ENCODE assay signal across 28 cellular contexts in the genomic region with DNA sequence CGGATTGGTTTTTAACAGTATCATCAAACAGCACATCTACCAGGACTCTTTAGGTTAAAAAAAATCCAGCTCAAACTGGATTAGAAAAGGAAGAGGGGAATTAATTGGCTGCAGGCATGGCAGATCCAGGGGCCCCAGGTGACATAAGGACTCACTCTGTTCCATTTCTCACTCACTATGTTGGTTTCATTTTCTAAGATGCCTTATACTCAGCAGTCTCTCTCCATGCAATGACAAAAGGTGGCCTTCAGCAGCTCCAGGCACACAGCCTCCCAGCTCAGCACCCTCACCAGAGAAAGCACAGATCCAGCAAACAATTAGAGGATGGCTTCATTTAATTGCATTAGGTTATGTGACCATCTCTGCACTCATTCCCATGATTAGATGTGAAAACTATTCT.
"Had no signal": no experiment of that assay in that cellular context is flagged by ENCODE, and none has a peak within 500 bp of the region (broad histone marks: within the 10 kb centered on the region; RNA-seq: fewer than 3 reads in every experiment).

No MANE protein-coding gene starts in this region.

- H3K36me3 ChIP-seq: brain microvascular endothelial cell, gastrocnemius medialis, stomach, thyroid gland, upper lobe of left lung, vagina had no signal

- H3K4me3 ChIP-seq: coronary artery, dorsolateral prefrontal cortex, gastrocnemius medialis, stomach, thyroid gland, upper lobe of left lung, vagina had no signal

- DNase-seq: activated CD4-positive, alpha-beta memory T cell treated with anti-CD3 and anti-CD28 coated beads, Interleukin-2, amount 10 ng/mL, durations not matched to agents 7 days and 5 days; activated CD4-positive, alpha-beta T cell treated with anti-CD3 and anti-CD28 coated beads for 1 hour; activated CD4-positive, alpha-beta T cell treated with anti-CD3 and anti-CD28 coated beads, Interleukin-2, amount 10 ng/mL, durations not matched to agents 7 days and 5 days; activated gamma-delta T cell treated with Interleukin-2 at 50 U/mL for 16 hours; activated naive CD4-positive, alpha-beta T cell treated with anti-CD3 and anti-CD28 coated beads, Interleukin-2, amount 50 U/mL, for 16 hours; activated T-cell treated with anti-CD3 and anti-CD28 coated beads, Interleukin-2, amount 50 U/mL, for 4 hours; amniotic stem cell; brain microvascular endothelial cell; dorsolateral prefrontal cortex; effector memory CD4-positive, alpha-beta T cell; gastrocnemius medialis; glutamatergic neuron; left cardiac atrium; naive B cell; occipital lobe; right cardiac atrium; stimulated activated CD4-positive, alpha-beta T cell treated with anti-CD3 and anti-CD28 coated beads, Interleukin-15, amount 100 ng/mL, for 24 hours; stimulated activated CD4-positive, alpha-beta T cell treated with anti-CD3 and anti-CD28 coated beads, Interleukin-2, amount 100 ng/mL, for 24 hours; stimulated activated naive B cell treated with anti-CD40 and anti-IgM and Interleukin-4, amounts not matched to agents 10 μg/mL and 1 μg/mL and 100 μg/mL, for 72 hours; stomach; T-helper 9 cell; thyroid gland; upper lobe of left lung had no signal

- H3K9me3 Mint-ChIP-seq: activated CD4-positive, alpha-beta T cell treated with anti-CD3 and anti-CD28 coated beads, Interleukin-2, amount 10 ng/mL, durations not matched to agents 7 days and 5 days had no signal

- H3K36me3 Mint-ChIP-seq: mesothelial cell of epicardium, naive B cell had no signal

- H3K4me3 Mint-ChIP-seq: activated CD4-positive, alpha-beta memory T cell treated with anti-CD3 and anti-CD28 coated beads, Interleukin-2, amount 10 ng/mL, durations not matched to agents 7 days and 5 days; activated CD4-positive, alpha-beta T cell treated with anti-CD3 and anti-CD28 coated beads, Interleukin-2, amount 10 ng/mL, durations not matched to agents 7 days and 5 days; activated T-cell treated with anti-CD3 and anti-CD28 coated beads, Interleukin-2, amount 50 U/mL, for 4 hours; activated T-helper 17 cell treated with anti-CD3 and anti-CD28 coated beads, Interleukin-2, amount 50 U/mL, for 72 hours; mesothelial cell of epicardium; naive B cell; neural crest cell; stimulated activated naive B cell treated with anti-CD40 and anti-IgM and Interleukin-4, amounts not matched to agents 10 μg/mL and 1 μg/mL and 100 μg/mL, for 72 hours had no signal

- H3K27ac Mint-ChIP-seq: activated CD4-positive, alpha-beta memory T cell treated with anti-CD3 and anti-CD28 coated beads, Interleukin-2, amount 10 ng/mL, durations not matched to agents 7 days and 5 days; activated CD4-positive, alpha-beta T cell treated with anti-CD3 and anti-CD28 coated beads, Interleukin-2, amount 10 ng/mL, durations not matched to agents 7 days and 5 days; activated T-helper 17 cell treated with anti-CD3 and anti-CD28 coated beads, Interleukin-2, amount 50 U/mL, for 72 hours; mesothelial cell of epicardium; stimulated activated naive B cell treated with anti-CD40 and anti-IgM and Interleukin-4, amounts not matched to agents 10 μg/mL and 1 μg/mL and 100 μg/mL, for 72 hours had no signal

- H3K9me3 ChIP-seq: gastrocnemius medialis, thyroid gland, upper lobe of left lung, vagina had no signal

- ATAC-seq: activated T-cell treated with anti-CD3 and anti-CD28 coated beads, Interleukin-2, amount 50 U/mL, for 4 hours; activated T-helper 17 cell treated with anti-CD3 and anti-CD28 coated beads, Interleukin-2, amount 50 U/mL, for 72 hours; gastrocnemius medialis; stimulated activated naive B cell treated with anti-CD40 and anti-IgM and Interleukin-4, amounts not matched to agents 10 μg/mL and 1 μg/mL and 100 μg/mL, for 72 hours had no signal

- H3K27me3 ChIP-seq: brain microvascular endothelial cell, gastrocnemius medialis, thyroid gland, upper lobe of left lung, vagina had no signal

- H3K4me1 Mint-ChIP-seq: activated T-helper 17 cell treated with anti-CD3 and anti-CD28 coated beads, Interleukin-2, amount 50 U/mL, for 72 hours; neural crest cell; stimulated activated naive B cell treated with anti-CD40 and anti-IgM and Interleukin-4, amounts not matched to agents 10 μg/mL and 1 μg/mL and 100 μg/mL, for 72 hours had no signal

- H3K4me1 ChIP-seq: stomach, thyroid gland, upper lobe of left lung, vagina had no signal

- H3K27ac ChIP-seq: brain microvascular endothelial cell, coronary artery, dorsolateral prefrontal cortex, gastrocnemius medialis, stomach, thyroid gland, upper lobe of left lung, vagina had no signal
